ENCODE assay signal across 24 cellular contexts in the genomic region with DNA sequence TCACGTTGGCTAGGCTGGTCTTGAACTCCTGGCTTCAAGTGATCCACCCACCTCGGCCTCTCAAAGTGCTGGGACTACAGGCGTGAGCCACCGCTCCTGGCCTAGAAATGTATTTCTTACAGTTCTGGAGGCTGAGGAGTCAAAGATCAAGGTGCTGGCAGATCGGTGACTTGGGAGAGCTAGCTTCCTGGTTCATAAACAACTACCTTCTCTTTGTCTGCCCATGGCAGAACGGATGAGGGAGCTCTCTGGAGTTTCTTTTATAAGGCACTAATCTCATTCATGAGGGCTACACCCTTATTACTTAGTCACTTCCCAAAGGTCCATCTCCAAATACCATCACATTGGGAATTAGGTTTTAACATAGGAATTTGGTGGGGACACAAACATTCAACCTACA. TPM values are rescaled to one million over a fixed set of nuclear protein-coding genes. Genes with fewer than 3 reads are reported as not detected.
DNase-seq lines count a peak whose midpoint lies in the region; ATAC-seq, FAIRE-seq and TF ChIP-seq lines count a peak whose summit lies in the region.
"Had no signal": no experiment of that assay in that cellular context is flagged by ENCODE, and none has a peak within 500 bp of the region (broad histone marks: within the 10 kb centered on the region; RNA-seq: fewer than 3 reads in every experiment).

No MANE protein-coding gene starts in this region.

- H3K4me3 Mint-ChIP-seq in activated CD4-positive, alpha-beta T cell treated with anti-CD3 and anti-CD28 coated beads, Interleukin-2, amount 10 ng/mL, durations not matched to agents 7 days and 5 days = no peak overlapping the region
- H3K4me3 Mint-ChIP-seq: CD4-positive, alpha-beta memory T cell; GM23338; H9 had no signal

- no peaks in the 10 kb centered on the region for H3K4me1 Mint-ChIP-seq in activated CD4-positive, alpha-beta T cell treated with anti-CD3 and anti-CD28 coated beads, Interleukin-2, amount 10 ng/mL, durations not matched to agents 7 days and 5 days

- 33 to 69% (median 55%) methylated on average over 6 of the region's 6 CpGs for WGBS in small intestine, 3 donors

- CTCF ChIA-PET in activated CD4-positive, alpha-beta T cell treated with anti-CD3 and anti-CD28 coated beads, Interleukin-2, amount 10 ng/mL, durations not matched to agents 7 days and 5 days (lab: Charles Lee) = no interaction called here

- no peaks in the 10 kb centered on the region for H3K9me3 ChIP-seq in colonic mucosa
- no peaks in the 10 kb centered on the region for H3K9me3 ChIP-seq in small intestine (ENCODE audit: control insufficient read depth, low read depth)

- peaks cover 2% of the 10 kb centered on the region for H3K27me3 Mint-ChIP-seq in activated CD4-positive, alpha-beta T cell treated with anti-CD3 and anti-CD28 coated beads, Interleukin-2, amount 10 ng/mL, durations not matched to agents 7 days and 5 days

- H3K4me3 ChIP-seq in colonic mucosa = no peak overlapping the region
- H3K4me3 ChIP-seq in small intestine (ENCODE audit: low read depth in 1 of 2, low read length in 2 of 2) = no peak overlapping the region
- H3K4me3 ChIP-seq: GM23338 had no signal

- DNase-seq in colonic mucosa (peak; percentile 38), left colon (peak; percentile 33 to 60), small intestine (peak; percentile 88), NOMO-1 treated with dmso at 0.1 percent for 144 hours (lab: John Stamatoyannopoulos, UW; ENCODE audit: unreplicated experiment) (no peak)
- no peak for DNase-seq in activated CD4-positive, alpha-beta T cell treated with anti-CD3 and anti-CD28 coated beads, Interleukin-2, amount 10 ng/mL, durations not matched to agents 7 days and 5 days
- DNase-seq: C1 segment of cervical spinal cord; Calu3; CD4-positive, alpha-beta memory T cell; COR-L47; DMS53; DMS79 treated with DMSO at 0.1 percent for 48 hours; GF-D8; H9 had no signal

- ATAC-seq in left colon = peak; percentile 80
- ATAC-seq in HG02981 (IDR thresholded peaks at IDR 0.05; ENCODE audit: unreplicated experiment) = no peak
- ATAC-seq: GM23338, HCT116 had no signal

- no peak overlapping the region for H3K9ac ChIP-seq in colonic mucosa (ENCODE audit: low read depth in 2 of 2, low read length in 2 of 2)

- no peaks in the 10 kb centered on the region for H3K36me3 ChIP-seq in colonic mucosa
- no peaks in the 10 kb centered on the region for H3K36me3 ChIP-seq in small intestine (ENCODE audit: control insufficient read depth in 2 of 2, insufficient read depth in 2 of 2, low read length in 2 of 2)

- no peaks in the 10 kb centered on the region for H3K4me1 ChIP-seq in colonic mucosa
- H3K4me1 ChIP-seq in small intestine (ENCODE audit: control insufficient read depth in 2 of 2, insufficient read depth in 1 of 2, low read depth in 1 of 2, low read length in 1 of 2) = peaks cover 0 to 2% of the 10 kb centered on the region in 2 donors

- TF ChIP-seq CTCF in colonic mucosa (IDR thresholded peaks at IDR 0.05) = no peak

- no peaks in the 10 kb centered on the region for H3K36me3 Mint-ChIP-seq in activated CD4-positive, alpha-beta T cell treated with anti-CD3 and anti-CD28 coated beads, Interleukin-2, amount 10 ng/mL, durations not matched to agents 7 days and 5 days (ENCODE audit: low read depth)
- H3K36me3 Mint-ChIP-seq: CD4-positive, alpha-beta memory T cell had no signal

- intact Hi-C loops in colonic mucosa (cut with DNase I) (no loop called here), left colon (cut with DNase I, micrococcal nuclease) (loop anchor here in 1 of 2 donors (10.0 kb wide), 1 partner anchor 159 kb away; no protein-coding TSS in a partner anchor)

- H3K27me3 ChIP-seq in colonic mucosa (no peaks in the 10 kb centered on the region), small intestine (ENCODE audit: control insufficient read depth in 2 of 2, insufficient read depth in 2 of 2, low read length in 2 of 2) (no peaks in the 10 kb centered on the region)

- POLR2A ChIA-PET in activated CD4-positive, alpha-beta T cell treated with anti-CD3 and anti-CD28 coated beads, Interleukin-2, amount 10 ng/mL, durations not matched to agents 7 days and 5 days (lab: Charles Lee) = no interaction called here

- peak overlapping the region; percentile 13 for H3K27ac ChIP-seq in colonic mucosa
- no peak overlapping the region for H3K27ac ChIP-seq in small intestine (ENCODE audit: low read depth in 1 of 2, low read length in 1 of 2)

- H3K27ac Mint-ChIP-seq in activated CD4-positive, alpha-beta T cell treated with anti-CD3 and anti-CD28 coated beads, Interleukin-2, amount 10 ng/mL, durations not matched to agents 7 days and 5 days = no peak overlapping the region
- H3K27ac Mint-ChIP-seq: CD4-positive, alpha-beta memory T cell; GM23338; H9 had no signal

- no peak for FAIRE-seq in small intestine (lab: Jason Lieb, UNC)
- FAIRE-seq: GM12891, GM18507 had no signal

- H3K9me3 Mint-ChIP-seq in activated CD4-positive, alpha-beta T cell treated with anti-CD3 and anti-CD28 coated beads, Interleukin-2, amount 10 ng/mL, durations not matched to agents 7 days and 5 days = no peaks in the 10 kb centered on the region
- H3K9me3 Mint-ChIP-seq: CD4-positive, alpha-beta memory T cell; GM23338; H9 had no signal

RNA-seq across cellular contexts. Expression of a gene that starts 38.9 kb away (rescaled TPM):
- 1 to 10 TPM in 1 of 2 donors, under 1 TPM in 1; 0.91 to 3.3 TPM for total RNA-seq in colonic mucosa
- total RNA-seq in left colon = 10 to 100 TPM in 1 of 2 donors, 1 to 10 TPM in 1; 2.3 to 15.2 TPM
- 1 to 10 TPM in 2 of 3 donors, under 1 TPM in 1; 0.22 to 5.6 (median 1.4) TPM for polyA plus RNA-seq in small intestine
- not detected for total RNA-seq in activated CD4-positive, alpha-beta T cell treated with anti-CD3 and anti-CD28 coated beads, Interleukin-2, amount 10 ng/mL, durations not matched to agents 7 days and 5 days
- total RNA-seq: A172; A673; Calu3; CD4-positive, alpha-beta memory T cell; Daoy; G401; H4; H9 had no signal
- polyA plus RNA-seq: BJ; CD4-positive, alpha-beta memory T cell had no signal

Comparison
In these comparisons a context has a peak if more than half of its experiments do, and no peak if none do; other contexts are left out.
1. DNase-seq: peak in colonic mucosa (single experiment), left colon (2 of 2) and small intestine (single experiment); none in activated CD4-positive, alpha-beta T cell treated with anti-CD3 and anti-CD28 coated beads, Interleukin-2, amount 10 ng/mL, durations not matched to agents 7 days and 5 days (single experiment) and NOMO-1 treated with dmso at 0.1 percent for 144 hours (single experiment).